Comparison of ENCODE assay signal across 21 cellular contexts in the genomic region with DNA sequence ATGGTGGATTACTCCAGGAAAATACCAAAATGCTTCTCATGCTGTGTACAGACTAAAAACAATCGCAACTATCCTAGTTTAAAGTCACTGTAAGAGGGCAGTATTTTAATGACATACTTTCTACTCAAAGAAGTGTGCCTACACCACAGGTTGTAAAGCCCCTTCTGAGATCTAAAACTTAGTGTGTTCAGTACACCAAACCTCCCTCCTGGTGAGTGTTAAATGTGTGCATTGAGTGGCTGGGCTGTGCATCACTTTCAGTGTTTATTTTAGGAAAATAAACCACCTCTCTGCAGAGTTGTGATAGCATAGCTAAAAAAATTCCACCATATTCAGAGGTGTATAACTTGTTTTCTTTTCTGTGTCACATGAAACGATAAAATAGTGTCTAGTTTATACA.
"Had no signal": no experiment of that assay in that cellular context is flagged by ENCODE, and none has a peak within 500 bp of the region (broad histone marks: within the 10 kb centered on the region; RNA-seq: fewer than 3 reads in every experiment).

No MANE protein-coding gene starts in this region.

- H3K27me3 ChIP-seq: adrenal gland had no signal

- H3K27ac ChIP-seq: adrenal gland had no signal

- H3K4me3 ChIP-seq: adrenal gland, K562 had no signal

- DNase-seq: activated CD4-positive, alpha-beta T cell treated with anti-CD3 and anti-CD28 coated beads for 48 hours; activated CD4-positive, alpha-beta T cell treated with anti-CD3 and anti-CD28 coated beads, Interleukin-2, amount 50 U/mL, for 4 hours; activated CD4-positive, CD25-positive, alpha-beta regulatory T cell treated with anti-CD3 and anti-CD28 coated beads, Interleukin-2, amount 50 U/mL, for 72 hours; activated CD8-positive, alpha-beta memory T cell treated with anti-CD3 and anti-CD28 coated beads, Interleukin-2, amount 50 U/mL, for 48 hours; activated CD8-positive, alpha-beta T cell treated with anti-CD3 and anti-CD28 coated beads, Interleukin-2, amount 10 ng/mL, durations not matched to agents 7 days and 5 days; activated naive CD4-positive, alpha-beta T cell treated with anti-CD3 and anti-CD28 coated beads, Interleukin-2, amount 50 U/mL, for 16 hours; activated naive CD8-positive, alpha-beta T cell treated with anti-CD3 and anti-CD28 coated beads, Interleukin-2, amount 10 ng/mL, durations not matched to agents 7 days and 5 days; activated T-cell treated with anti-CD3 and anti-CD28 coated beads, Interleukin-2, amount 50 U/mL, for 1 hour; adrenal gland; anterior cingulate cortex; cerebellar nuclear complex; Karpas-422; NCI-H187; NCI-H510A treated with DMSO at 0.1 percent for 48 hours; NCI-H774; NK-92 treated with Interleukin-12 subunit alpha and Interleukin-12 subunit beta, amount 100 ng/mL, for 24 hours; PC-3; SHP77 treated with DMSO at 0.1 percent for 48 hours; T-helper 17 cell; T-helper 9 cell had no signal

- H3K4me1 ChIP-seq: adrenal gland had no signal

- H3K36me3 ChIP-seq: adrenal gland had no signal
